Comparison of ENCODE assay signal across 2 cellular contexts in genomic region chr12:132376464-132376830, GRCh38.
TF ChIP-seq lines count a peak whose summit lies in the region.

No MANE protein-coding gene starts in this region.

TF ChIP-seq in IMR-90, 13 proteins besides CTCF, POLR2A, EP300 and RAD21:
- TF ChIP-seq MXI1 (IDR thresholded peaks at IDR 0.05; ENCODE audit: borderline replicate concordance, low read depth, low read length) (no peak), SMC3 (IDR thresholded peaks at IDR 0.05; ENCODE audit: low read depth, low read length) (no peak), FOS (IDR thresholded peaks at IDR 0.05; ENCODE audit: low read depth, low read length) (no peak), RFX5 (IDR thresholded peaks at IDR 0.05; ENCODE audit: low read depth, low read length) (no peak), MAFK (IDR thresholded peaks at IDR 0.05; ENCODE audit: low read depth, low read length) (no peak), NFE2L2 (IDR thresholded peaks at IDR 0.05; ENCODE audit: low read depth, low read length) (no peak), CEBPB (IDR thresholded peaks at IDR 0.05; ENCODE audit: low read depth, low read length) (no peak), USF2 (IDR thresholded peaks at IDR 0.05; ENCODE audit: low read depth, low read length) (no peak), CHD1 (IDR thresholded peaks at IDR 0.05; ENCODE audit: low read depth, low read length) (no peak), MAZ (IDR thresholded peaks at IDR 0.05; ENCODE audit: borderline replicate concordance, low read depth, low read length) (no peak), RCOR1 (IDR thresholded peaks at IDR 0.05; ENCODE audit: insufficient replicate concordance, low read length) (no peak), BHLHE40 (IDR thresholded peaks at IDR 0.05; ENCODE audit: low read depth, low read length) (no peak)
- TF ChIP-seq, protein P1, sequence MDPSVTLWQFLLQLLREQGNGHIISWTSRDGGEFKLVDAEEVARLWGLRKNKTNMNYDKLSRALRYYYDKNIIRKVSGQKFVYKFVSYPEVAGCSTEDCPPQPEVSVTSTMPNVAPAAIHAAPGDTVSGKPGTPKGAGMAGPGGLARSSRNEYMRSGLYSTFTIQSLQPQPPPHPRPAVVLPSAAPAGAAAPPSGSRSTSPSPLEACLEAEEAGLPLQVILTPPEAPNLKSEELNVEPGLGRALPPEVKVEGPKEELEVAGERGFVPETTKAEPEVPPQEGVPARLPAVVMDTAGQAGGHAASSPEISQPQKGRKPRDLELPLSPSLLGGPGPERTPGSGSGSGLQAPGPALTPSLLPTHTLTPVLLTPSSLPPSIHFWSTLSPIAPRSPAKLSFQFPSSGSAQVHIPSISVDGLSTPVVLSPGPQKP (IDR thresholded peaks at IDR 0.05; ENCODE audit: borderline replicate concordance, low read depth, low read length), result no peak

TF ChIP-seq in H1, 55 proteins besides CTCF, POLR2A, EP300 and RAD21:
- TF ChIP-seq EGR1 (IDR thresholded peaks at IDR 0.05; ENCODE audit: borderline replicate concordance, low read depth, low read length) (no peak), SIX5 (IDR thresholded peaks at IDR 0.05; ENCODE audit: low read depth, low read length) (no peak), KDM4A (IDR thresholded peaks at IDR 0.05; ENCODE audit: low read depth, low read length, severe bottlenecking) (no peak), NRF1 (IDR thresholded peaks at IDR 0.05; ENCODE audit: low read depth, low read length) (no peak), RFX5 (IDR thresholded peaks at IDR 0.05; ENCODE audit: borderline replicate concordance, low read depth, low read length) (no peak), YY1 (IDR thresholded peaks at IDR 0.05; ENCODE audit: low read depth, low read length) (no peak), EZH2 (IDR thresholded peaks at IDR 0.05; ENCODE audit: low read depth, low read length, severe bottlenecking) (no peak), SRF (IDR thresholded peaks at IDR 0.05; ENCODE audit: low read depth, low read length) (no peak)
- TF ChIP-seq, protein P2, sequence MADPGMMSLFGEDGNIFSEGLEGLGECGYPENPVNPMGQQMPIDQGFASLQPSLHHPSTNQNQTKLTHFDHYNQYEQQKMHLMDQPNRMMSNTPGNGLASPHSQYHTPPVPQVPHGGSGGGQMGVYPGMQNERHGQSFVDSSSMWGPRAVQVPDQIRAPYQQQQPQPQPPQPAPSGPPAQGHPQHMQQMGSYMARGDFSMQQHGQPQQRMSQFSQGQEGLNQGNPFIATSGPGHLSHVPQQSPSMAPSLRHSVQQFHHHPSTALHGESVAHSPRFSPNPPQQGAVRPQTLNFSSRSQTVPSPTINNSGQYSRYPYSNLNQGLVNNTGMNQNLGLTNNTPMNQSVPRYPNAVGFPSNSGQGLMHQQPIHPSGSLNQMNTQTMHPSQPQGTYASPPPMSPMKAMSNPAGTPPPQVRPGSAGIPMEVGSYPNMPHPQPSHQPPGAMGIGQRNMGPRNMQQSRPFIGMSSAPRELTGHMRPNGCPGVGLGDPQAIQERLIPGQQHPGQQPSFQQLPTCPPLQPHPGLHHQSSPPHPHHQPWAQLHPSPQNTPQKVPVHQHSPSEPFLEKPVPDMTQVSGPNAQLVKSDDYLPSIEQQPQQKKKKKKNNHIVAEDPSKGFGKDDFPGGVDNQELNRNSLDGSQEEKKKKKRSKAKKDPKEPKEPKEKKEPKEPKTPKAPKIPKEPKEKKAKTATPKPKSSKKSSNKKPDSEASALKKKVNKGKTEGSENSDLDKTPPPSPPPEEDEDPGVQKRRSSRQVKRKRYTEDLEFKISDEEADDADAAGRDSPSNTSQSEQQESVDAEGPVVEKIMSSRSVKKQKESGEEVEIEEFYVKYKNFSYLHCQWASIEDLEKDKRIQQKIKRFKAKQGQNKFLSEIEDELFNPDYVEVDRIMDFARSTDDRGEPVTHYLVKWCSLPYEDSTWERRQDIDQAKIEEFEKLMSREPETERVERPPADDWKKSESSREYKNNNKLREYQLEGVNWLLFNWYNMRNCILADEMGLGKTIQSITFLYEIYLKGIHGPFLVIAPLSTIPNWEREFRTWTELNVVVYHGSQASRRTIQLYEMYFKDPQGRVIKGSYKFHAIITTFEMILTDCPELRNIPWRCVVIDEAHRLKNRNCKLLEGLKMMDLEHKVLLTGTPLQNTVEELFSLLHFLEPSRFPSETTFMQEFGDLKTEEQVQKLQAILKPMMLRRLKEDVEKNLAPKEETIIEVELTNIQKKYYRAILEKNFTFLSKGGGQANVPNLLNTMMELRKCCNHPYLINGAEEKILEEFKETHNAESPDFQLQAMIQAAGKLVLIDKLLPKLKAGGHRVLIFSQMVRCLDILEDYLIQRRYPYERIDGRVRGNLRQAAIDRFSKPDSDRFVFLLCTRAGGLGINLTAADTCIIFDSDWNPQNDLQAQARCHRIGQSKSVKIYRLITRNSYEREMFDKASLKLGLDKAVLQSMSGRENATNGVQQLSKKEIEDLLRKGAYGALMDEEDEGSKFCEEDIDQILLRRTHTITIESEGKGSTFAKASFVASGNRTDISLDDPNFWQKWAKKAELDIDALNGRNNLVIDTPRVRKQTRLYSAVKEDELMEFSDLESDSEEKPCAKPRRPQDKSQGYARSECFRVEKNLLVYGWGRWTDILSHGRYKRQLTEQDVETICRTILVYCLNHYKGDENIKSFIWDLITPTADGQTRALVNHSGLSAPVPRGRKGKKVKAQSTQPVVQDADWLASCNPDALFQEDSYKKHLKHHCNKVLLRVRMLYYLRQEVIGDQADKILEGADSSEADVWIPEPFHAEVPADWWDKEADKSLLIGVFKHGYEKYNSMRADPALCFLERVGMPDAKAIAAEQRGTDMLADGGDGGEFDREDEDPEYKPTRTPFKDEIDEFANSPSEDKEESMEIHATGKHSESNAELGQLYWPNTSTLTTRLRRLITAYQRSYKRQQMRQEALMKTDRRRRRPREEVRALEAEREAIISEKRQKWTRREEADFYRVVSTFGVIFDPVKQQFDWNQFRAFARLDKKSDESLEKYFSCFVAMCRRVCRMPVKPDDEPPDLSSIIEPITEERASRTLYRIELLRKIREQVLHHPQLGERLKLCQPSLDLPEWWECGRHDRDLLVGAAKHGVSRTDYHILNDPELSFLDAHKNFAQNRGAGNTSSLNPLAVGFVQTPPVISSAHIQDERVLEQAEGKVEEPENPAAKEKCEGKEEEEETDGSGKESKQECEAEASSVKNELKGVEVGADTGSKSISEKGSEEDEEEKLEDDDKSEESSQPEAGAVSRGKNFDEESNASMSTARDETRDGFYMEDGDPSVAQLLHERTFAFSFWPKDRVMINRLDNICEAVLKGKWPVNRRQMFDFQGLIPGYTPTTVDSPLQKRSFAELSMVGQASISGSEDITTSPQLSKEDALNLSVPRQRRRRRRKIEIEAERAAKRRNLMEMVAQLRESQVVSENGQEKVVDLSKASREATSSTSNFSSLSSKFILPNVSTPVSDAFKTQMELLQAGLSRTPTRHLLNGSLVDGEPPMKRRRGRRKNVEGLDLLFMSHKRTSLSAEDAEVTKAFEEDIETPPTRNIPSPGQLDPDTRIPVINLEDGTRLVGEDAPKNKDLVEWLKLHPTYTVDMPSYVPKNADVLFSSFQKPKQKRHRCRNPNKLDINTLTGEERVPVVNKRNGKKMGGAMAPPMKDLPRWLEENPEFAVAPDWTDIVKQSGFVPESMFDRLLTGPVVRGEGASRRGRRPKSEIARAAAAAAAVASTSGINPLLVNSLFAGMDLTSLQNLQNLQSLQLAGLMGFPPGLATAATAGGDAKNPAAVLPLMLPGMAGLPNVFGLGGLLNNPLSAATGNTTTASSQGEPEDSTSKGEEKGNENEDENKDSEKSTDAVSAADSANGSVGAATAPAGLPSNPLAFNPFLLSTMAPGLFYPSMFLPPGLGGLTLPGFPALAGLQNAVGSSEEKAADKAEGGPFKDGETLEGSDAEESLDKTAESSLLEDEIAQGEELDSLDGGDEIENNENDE (IDR thresholded peaks at IDR 0.05; ENCODE audit: insufficient replicate concordance, low read length), result no peak
